In genomic region chr11:27718346-27718852, GRCh38 we compare ENCODE assay signal across 8 cellular contexts. TPM values are rescaled to one million over a fixed set of nuclear protein-coding genes. Genes with fewer than 3 reads are reported as not detected.
DNase-seq lines count a peak whose midpoint lies in the region; ATAC-seq and TF ChIP-seq lines count a peak whose summit lies in the region.

No MANE protein-coding gene starts in this region.

- CTCF ChIA-PET in GM10248 (lab: Yijun Ruan, JAX) = no interaction called here

- peak overlapping the region; percentile 14 to 45 (median 39) for H3K4me3 ChIP-seq in thyroid gland (replicated peaks in 1 of 3)

- H3K4me1 ChIP-seq in thyroid gland = peaks cover 26 to 27% of the 10 kb centered on the region in 2 donors

- no peaks in the 10 kb centered on the region for H3K9me3 ChIP-seq in thyroid gland

- peaks cover 20% of the 10 kb centered on the region for H3K27me3 ChIP-seq in thyroid gland

- TF ChIP-seq CTCF in thyroid gland (IDR thresholded peaks at IDR 0.05) (no peak), GM10248 (IDR thresholded peaks at IDR 0.05; ENCODE audit: control extremely low read depth, extremely low read depth, low read depth, missing control alignments) (no peak)

- intact Hi-C loops in thyroid gland (cut with DNase I) = no loop called here

- POLR2A ChIA-PET in GM10248 (lab: Yijun Ruan, JAX) = no interaction called here

- no peak for ATAC-seq in HG02981 (IDR thresholded peaks at IDR 0.05; ENCODE audit: unreplicated experiment)
- no peak for ATAC-seq in GM19023 (IDR thresholded peaks at IDR 0.05; ENCODE audit: unreplicated experiment)

- DNase-seq in DMS 273 treated with DMSO at 0.1 percent for 48 hours (lab: John Stamatoyannopoulos, UW) = peak; percentile 63
- DNase-seq in NCI-H2029 (lab: John Stamatoyannopoulos, UW) = peak; percentile 12
- peak; percentile 91 for DNase-seq in astrocyte of the hippocampus (ENCODE audit: low read depth, low spot score)
- DNase-seq in iPS-NIHi11 (ENCODE audit: low spot score) = peak; percentile 71
- DNase-seq in thyroid gland = peak; percentile 66 to 67
- DNase-seq in GM10248 (ENCODE audit: extremely low spot score) = no peak

- 1 to 4% methylated on average over 19 to 25 of the region's 29 CpGs for WGBS in thyroid gland, 2 donors

- H3K27ac ChIP-seq in thyroid gland = peak overlapping the region in 2 of 3 donors; percentile 6 to 30

- TF ChIP-seq POLR2A in thyroid gland (IDR thresholded peaks at IDR 0.05) = peak in 1 of 2 donors; percentile 15

- no peaks in the 10 kb centered on the region for H3K36me3 ChIP-seq in thyroid gland

RNA-seq across cellular contexts. Expression of gene BDNF, which starts 18.1 kb away (rescaled TPM):
- total RNA-seq in thyroid gland = 1 to 10 TPM in 2 of 4 donors, under 1 TPM in 2; 0.54 to 4.7 (median 1.1) TPM
